In genomic region chr13:42071667-42072419, GRCh38 we compare ENCODE assay signal across 1 cellular context.
A peak's percentile ranks its signal among the peaks of the same experiment; 100 is the strongest.
TF ChIP-seq lines count a peak whose summit lies in the region.

No MANE protein-coding gene starts in this region.

TF ChIP-seq in HEK293, 187 proteins besides CTCF, POLR2A, EP300 and RAD21 (continued from another document and continues in another):
- no peak; the same call in 1 of the 2 replicates for TF ChIP-seq YY1 (tag by site-specific recombination; IDR thresholded peaks at IDR 0.05)
- no peak for TF ChIP-seq ZNF776 (tag by site-specific recombination; IDR thresholded peaks at IDR 0.05; ENCODE audit: borderline replicate concordance)
- TF ChIP-seq ZBTB8A (tag by site-specific recombination; IDR thresholded peaks at IDR 0.05) = 0 out of 2 replicates have a peak, but pooled peaks have one; percentile 19
- no peak for TF ChIP-seq BCL11B (tag by site-specific recombination; IDR thresholded peaks at IDR 0.05; ENCODE audit: low read depth)
- no peak for TF ChIP-seq PRDM2 (tag by site-specific recombination; IDR thresholded peaks at IDR 0.05; ENCODE audit: borderline replicate concordance)
- TF ChIP-seq ZNF510 (tag by site-specific recombination; IDR thresholded peaks at IDR 0.05; ENCODE audit: insufficient replicate concordance) = no peak
- TF ChIP-seq ZNF555 (tag by site-specific recombination; conservative IDR thresholded peaks at IDR 0.05) = no peak
- TF ChIP-seq, protein P1, sequence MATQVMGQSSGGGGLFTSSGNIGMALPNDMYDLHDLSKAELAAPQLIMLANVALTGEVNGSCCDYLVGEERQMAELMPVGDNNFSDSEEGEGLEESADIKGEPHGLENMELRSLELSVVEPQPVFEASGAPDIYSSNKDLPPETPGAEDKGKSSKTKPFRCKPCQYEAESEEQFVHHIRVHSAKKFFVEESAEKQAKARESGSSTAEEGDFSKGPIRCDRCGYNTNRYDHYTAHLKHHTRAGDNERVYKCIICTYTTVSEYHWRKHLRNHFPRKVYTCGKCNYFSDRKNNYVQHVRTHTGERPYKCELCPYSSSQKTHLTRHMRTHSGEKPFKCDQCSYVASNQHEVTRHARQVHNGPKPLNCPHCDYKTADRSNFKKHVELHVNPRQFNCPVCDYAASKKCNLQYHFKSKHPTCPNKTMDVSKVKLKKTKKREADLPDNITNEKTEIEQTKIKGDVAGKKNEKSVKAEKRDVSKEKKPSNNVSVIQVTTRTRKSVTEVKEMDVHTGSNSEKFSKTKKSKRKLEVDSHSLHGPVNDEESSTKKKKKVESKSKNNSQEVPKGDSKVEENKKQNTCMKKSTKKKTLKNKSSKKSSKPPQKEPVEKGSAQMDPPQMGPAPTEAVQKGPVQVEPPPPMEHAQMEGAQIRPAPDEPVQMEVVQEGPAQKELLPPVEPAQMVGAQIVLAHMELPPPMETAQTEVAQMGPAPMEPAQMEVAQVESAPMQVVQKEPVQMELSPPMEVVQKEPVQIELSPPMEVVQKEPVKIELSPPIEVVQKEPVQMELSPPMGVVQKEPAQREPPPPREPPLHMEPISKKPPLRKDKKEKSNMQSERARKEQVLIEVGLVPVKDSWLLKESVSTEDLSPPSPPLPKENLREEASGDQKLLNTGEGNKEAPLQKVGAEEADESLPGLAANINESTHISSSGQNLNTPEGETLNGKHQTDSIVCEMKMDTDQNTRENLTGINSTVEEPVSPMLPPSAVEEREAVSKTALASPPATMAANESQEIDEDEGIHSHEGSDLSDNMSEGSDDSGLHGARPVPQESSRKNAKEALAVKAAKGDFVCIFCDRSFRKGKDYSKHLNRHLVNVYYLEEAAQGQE (tag by site-specific recombination; IDR thresholded peaks at IDR 0.05) = no peak
- TF ChIP-seq IKZF3 (tag by site-specific recombination; IDR thresholded peaks at IDR 0.05) = peak; percentile 87
- peak; percentile 97 for TF ChIP-seq ZNF629 (tag by site-specific recombination; IDR thresholded peaks at IDR 0.05)
- TF ChIP-seq KLF7 (tag by site-specific recombination; IDR thresholded peaks at IDR 0.05; ENCODE audit: borderline replicate concordance) = no peak
- no peak for TF ChIP-seq KLF9 (tag by site-specific recombination; IDR thresholded peaks at IDR 0.05; ENCODE audit: low read depth)
- no peak for TF ChIP-seq HOXD13 (CRISPR knock-in tag; IDR thresholded peaks at IDR 0.05; ENCODE audit: borderline replicate concordance)
- TF ChIP-seq, protein P2, sequence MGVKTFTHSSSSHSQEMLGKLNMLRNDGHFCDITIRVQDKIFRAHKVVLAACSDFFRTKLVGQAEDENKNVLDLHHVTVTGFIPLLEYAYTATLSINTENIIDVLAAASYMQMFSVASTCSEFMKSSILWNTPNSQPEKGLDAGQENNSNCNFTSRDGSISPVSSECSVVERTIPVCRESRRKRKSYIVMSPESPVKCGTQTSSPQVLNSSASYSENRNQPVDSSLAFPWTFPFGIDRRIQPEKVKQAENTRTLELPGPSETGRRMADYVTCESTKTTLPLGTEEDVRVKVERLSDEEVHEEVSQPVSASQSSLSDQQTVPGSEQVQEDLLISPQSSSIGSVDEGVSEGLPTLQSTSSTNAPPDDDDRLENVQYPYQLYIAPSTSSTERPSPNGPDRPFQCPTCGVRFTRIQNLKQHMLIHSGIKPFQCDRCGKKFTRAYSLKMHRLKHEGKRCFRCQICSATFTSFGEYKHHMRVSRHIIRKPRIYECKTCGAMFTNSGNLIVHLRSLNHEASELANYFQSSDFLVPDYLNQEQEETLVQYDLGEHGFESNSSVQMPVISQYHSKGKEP (tag by site-specific recombination; IDR thresholded peaks at IDR 0.05) = peak; percentile 49; the same call in 1 of the 2 replicates
- peak; percentile 8; the same call in 1 of the 2 replicates for TF ChIP-seq ZSCAN30 (tag by site-specific recombination; IDR thresholded peaks at IDR 0.05)
- no peak for TF ChIP-seq EGR2 (tag by site-specific recombination; IDR thresholded peaks at IDR 0.05; ENCODE audit: low read depth)
- no peak for TF ChIP-seq ZNF624 (tag by site-specific recombination; IDR thresholded peaks at IDR 0.05)
- TF ChIP-seq, protein P3, sequence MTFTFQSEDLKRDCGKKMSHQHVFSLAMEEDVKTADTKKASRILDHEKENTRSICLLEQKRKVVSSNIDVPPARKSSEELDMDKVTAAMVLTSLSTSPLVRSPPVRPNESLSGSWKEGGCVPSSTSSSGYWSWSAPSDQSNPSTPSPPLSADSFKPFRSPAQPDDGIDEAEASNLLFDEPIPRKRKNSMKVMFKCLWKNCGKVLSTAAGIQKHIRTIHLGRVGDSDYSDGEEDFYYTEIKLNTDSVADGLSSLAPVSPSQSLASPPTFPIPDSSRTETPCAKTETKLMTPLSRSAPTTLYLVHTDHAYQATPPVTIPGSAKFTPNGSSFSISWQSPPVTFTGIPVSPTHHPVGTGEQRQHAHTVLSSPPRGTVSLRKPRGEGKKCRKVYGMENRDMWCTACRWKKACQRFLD (tag by site-specific recombination; IDR thresholded peaks at IDR 0.05) = no peak
- no peak for TF ChIP-seq BCL6B (tag by site-specific recombination; IDR thresholded peaks at IDR 0.05)
- TF ChIP-seq GLI4 (tag by site-specific recombination; IDR thresholded peaks at IDR 0.05) = no peak
- TF ChIP-seq ZNF664 (tag by site-specific recombination; IDR thresholded peaks at IDR 0.05) = peak; percentile 66; the same call in 1 of the 2 replicates
- 0 out of 2 replicates have a peak, but pooled peaks have one; percentile 26 for TF ChIP-seq ZNF10 (tag by site-specific recombination; IDR thresholded peaks at IDR 0.05)
- peak; percentile 76 for TF ChIP-seq ZNF558 (tag by site-specific recombination; IDR thresholded peaks at IDR 0.05)
- TF ChIP-seq, protein P4, sequence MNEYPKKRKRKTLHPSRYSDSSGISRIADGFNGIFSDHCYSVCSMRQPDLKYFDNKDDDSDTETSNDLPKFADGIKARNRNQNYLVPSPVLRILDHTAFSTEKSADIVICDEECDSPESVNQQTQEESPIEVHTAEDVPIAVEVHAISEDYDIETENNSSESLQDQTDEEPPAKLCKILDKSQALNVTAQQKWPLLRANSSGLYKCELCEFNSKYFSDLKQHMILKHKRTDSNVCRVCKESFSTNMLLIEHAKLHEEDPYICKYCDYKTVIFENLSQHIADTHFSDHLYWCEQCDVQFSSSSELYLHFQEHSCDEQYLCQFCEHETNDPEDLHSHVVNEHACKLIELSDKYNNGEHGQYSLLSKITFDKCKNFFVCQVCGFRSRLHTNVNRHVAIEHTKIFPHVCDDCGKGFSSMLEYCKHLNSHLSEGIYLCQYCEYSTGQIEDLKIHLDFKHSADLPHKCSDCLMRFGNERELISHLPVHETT (tag by site-specific recombination; IDR thresholded peaks at IDR 0.05) = peak; percentile 81
- no peak for TF ChIP-seq ZNF785 (tag by site-specific recombination; IDR thresholded peaks at IDR 0.05)
- no peak for TF ChIP-seq ZBTB6 (tag by site-specific recombination; IDR thresholded peaks at IDR 0.05)
- no peak for TF ChIP-seq ZNF549 (tag by site-specific recombination; IDR thresholded peaks at IDR 0.05)
- TF ChIP-seq ZBTB21 (tag by site-specific recombination; IDR thresholded peaks at IDR 0.05) = peak; percentile 85
- TF ChIP-seq SP7 (tag by site-specific recombination; IDR thresholded peaks at IDR 0.05) = peak; percentile 68; the same call in 1 of the 2 replicates
- no peak for TF ChIP-seq ZBTB48 (tag by site-specific recombination; IDR thresholded peaks at IDR 0.05)
- no peak for TF ChIP-seq ZNF626 (tag by site-specific recombination; IDR thresholded peaks at IDR 0.05)
- TF ChIP-seq ZNF530 (tag by site-specific recombination; IDR thresholded peaks at IDR 0.05; ENCODE audit: low read depth) = no peak
- TF ChIP-seq OSR2 (tag by site-specific recombination; IDR thresholded peaks at IDR 0.05) = peak; percentile 71; the same call in 1 of the 2 replicates
- TF ChIP-seq ZSCAN23 (tag by site-specific recombination; IDR thresholded peaks at IDR 0.05) = peak; percentile 91
- TF ChIP-seq, protein P5, sequence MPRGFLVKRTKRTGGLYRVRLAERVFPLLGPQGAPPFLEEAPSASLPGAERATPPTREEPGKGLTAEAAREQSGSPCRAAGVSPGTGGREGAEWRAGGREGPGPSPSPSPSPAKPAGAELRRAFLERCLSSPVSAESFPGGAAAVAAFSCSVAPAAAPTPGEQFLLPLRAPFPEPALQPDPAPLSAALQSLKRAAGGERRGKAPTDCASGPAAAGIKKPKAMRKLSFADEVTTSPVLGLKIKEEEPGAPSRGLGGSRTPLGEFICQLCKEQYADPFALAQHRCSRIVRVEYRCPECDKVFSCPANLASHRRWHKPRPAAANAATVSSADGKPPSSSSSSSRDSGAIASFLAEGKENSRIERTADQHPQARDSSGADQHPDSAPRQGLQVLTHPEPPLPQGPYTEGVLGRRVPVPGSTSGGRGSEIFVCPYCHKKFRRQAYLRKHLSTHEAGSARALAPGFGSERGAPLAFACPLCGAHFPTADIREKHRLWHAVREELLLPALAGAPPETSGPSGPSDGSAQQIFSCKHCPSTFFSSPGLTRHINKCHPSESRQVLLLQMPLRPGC (tag by site-specific recombination; IDR thresholded peaks at IDR 0.05) = peak; percentile 86
- TF ChIP-seq ZNF529 (tag by site-specific recombination; IDR thresholded peaks at IDR 0.05; ENCODE audit: insufficient replicate concordance) = no peak
- TF ChIP-seq KLF10 (tag by site-specific recombination; IDR thresholded peaks at IDR 0.05) = peak; percentile 78
- no peak for TF ChIP-seq SCRT2 (tag by site-specific recombination; IDR thresholded peaks at IDR 0.05)
- TF ChIP-seq ZNF175 (tag by site-specific recombination; IDR thresholded peaks at IDR 0.05) = no peak
- no peak for TF ChIP-seq ZNF596 (tag by site-specific recombination; IDR thresholded peaks at IDR 0.05)
- TF ChIP-seq BCL11A (tag by site-specific recombination; IDR thresholded peaks at IDR 0.05; ENCODE audit: low read depth) = no peak
- no peak for TF ChIP-seq MYNN (tag by site-specific recombination; IDR thresholded peaks at IDR 0.05; ENCODE audit: borderline replicate concordance)
- no peak for TF ChIP-seq ZNF174 (tag by site-specific recombination; IDR thresholded peaks at IDR 0.05)
- no peak for TF ChIP-seq ZNF513 (tag by site-specific recombination; IDR thresholded peaks at IDR 0.05)
